9 cellular contexts compared by ENCODE assay signal in the genomic region with DNA sequence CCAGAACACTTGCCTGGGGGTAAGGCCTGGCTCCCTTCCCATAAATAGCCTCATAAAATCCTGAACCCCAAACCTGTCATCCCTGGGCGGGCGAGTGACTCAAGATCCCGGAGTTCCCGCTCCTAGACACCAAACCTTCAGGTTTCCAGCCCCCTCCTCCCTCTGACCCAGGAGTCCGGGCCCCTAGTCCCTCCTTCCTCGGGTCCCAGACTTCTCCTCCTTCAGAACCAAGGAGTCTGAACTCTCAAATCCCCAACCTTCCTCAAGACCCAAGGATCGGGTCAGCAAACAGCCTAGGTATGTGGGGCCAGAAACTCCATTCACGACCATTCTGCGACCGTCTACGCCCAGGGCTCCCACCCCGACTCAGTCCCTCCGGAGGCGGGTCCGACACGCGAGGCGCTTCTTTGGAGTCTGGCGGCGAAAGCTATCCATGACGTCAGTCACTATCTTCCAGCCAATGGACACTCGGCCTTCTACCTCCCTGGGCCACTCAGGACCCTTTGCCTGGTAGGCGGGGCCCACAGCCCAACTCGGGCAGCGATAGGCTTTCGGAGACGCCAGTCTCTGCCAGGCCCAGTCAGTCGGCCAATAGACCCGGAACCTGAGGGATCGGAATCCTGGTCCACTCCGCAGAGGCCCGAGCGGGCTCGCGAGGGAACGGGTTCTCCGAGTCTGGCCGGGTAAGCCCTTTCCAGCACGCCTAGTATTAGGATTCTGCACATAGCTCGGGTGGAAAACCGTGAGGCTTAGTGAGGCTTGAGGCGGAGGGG. TPM values are rescaled to one million over a fixed set of nuclear protein-coding genes. Genes with fewer than 3 reads are reported as not detected.
DNase-seq lines count a peak whose midpoint lies in the region; ATAC-seq and TF ChIP-seq lines count a peak whose summit lies in the region.
"Had no signal": no experiment of that assay in that cellular context is flagged by ENCODE, and none has a peak within 500 bp of the region (broad histone marks: within the 10 kb centered on the region; RNA-seq: fewer than 3 reads in every experiment).

No MANE protein-coding gene starts in this region.

- peaks cover 2% of the 10 kb centered on the region for H3K27me3 Mint-ChIP-seq in activated CD4-positive, alpha-beta T cell treated with anti-CD3 and anti-CD28 coated beads for 36 hours

- H3K4me1 Mint-ChIP-seq in activated CD4-positive, alpha-beta T cell treated with anti-CD3 and anti-CD28 coated beads for 36 hours: peaks cover 19% of the 10 kb centered on the region

- H3K36me3 Mint-ChIP-seq in activated CD4-positive, alpha-beta T cell treated with anti-CD3 and anti-CD28 coated beads for 36 hours (ENCODE audit: low read depth): peaks cover 2% of the 10 kb centered on the region

- H3K9me3 Mint-ChIP-seq in activated CD4-positive, alpha-beta T cell treated with anti-CD3 and anti-CD28 coated beads for 36 hours (ENCODE audit: low read depth): no peaks in the 10 kb centered on the region

- peaks cover 3% of the 10 kb centered on the region for H3K27me3 ChIP-seq in kidney epithelial cell (ENCODE audit: control insufficient read depth, insufficient read depth, low read length)

- no peak for TF ChIP-seq CTCF in kidney epithelial cell (IDR thresholded peaks at IDR 0.05; ENCODE audit: insufficient read depth, low read length, poor library complexity, severe bottlenecking)

- H3K27ac ChIP-seq in cingulate gyrus (ENCODE audit: low read depth, low read length): peak overlapping the region; percentile 86

- peak overlapping the region; percentile 88 for H3K4me3 Mint-ChIP-seq in activated CD4-positive, alpha-beta T cell treated with anti-CD3 and anti-CD28 coated beads for 36 hours

- CTCF ChIA-PET in activated CD4-positive, alpha-beta T cell treated with anti-CD3 and anti-CD28 coated beads for 36 hours (lab: Charles Lee): interaction anchor here (0.6 to 2.1 kb wide), 11 partner anchors 10 to 400 kb away, joined by 3 to 8 read pairs (median 3); no protein-coding TSS in a partner anchor

- TF ChIP-seq POLR2A in GM19193 (IDR thresholded peaks at IDR 0.05; ENCODE audit: extremely low read depth, insufficient read depth, insufficient read length): peak; percentile 82

- H3K27ac Mint-ChIP-seq in activated CD4-positive, alpha-beta T cell treated with anti-CD3 and anti-CD28 coated beads for 36 hours: peak overlapping the region; percentile 90

- peak; percentile 94 to 97 for DNase-seq in AML-193 (lab: John Stamatoyannopoulos, UW)
- DNase-seq in NCI-H510A treated with DMSO at 0.1 percent for 48 hours (lab: John Stamatoyannopoulos, UW): peak; percentile 96
- peak; percentile 97 for DNase-seq in activated CD4-positive, alpha-beta T cell treated with anti-CD3 and anti-CD28 coated beads for 36 hours
- peak; percentile 98 for DNase-seq in kidney epithelial cell (ENCODE audit: low read depth)
- DNase-seq in stimulated activated CD4-positive, alpha-beta T cell treated with anti-CD3 and anti-CD28 coated beads, Interleukin-15, amount 100 ng/mL, for 24 hours: peak; percentile 98

- peak overlapping the region; percentile 54 for H3K4me3 ChIP-seq in kidney epithelial cell (ENCODE audit: low read depth, low read length)

- POLR2A ChIA-PET in activated CD4-positive, alpha-beta T cell treated with anti-CD3 and anti-CD28 coated beads for 36 hours (lab: Charles Lee): interaction anchor here (0.5 to 1.5 kb wide), 4 partner anchors 13 to 1097 kb away, joined by 3 to 6 read pairs (median 4); no protein-coding TSS in a partner anchor

- peak; percentile 92 for ATAC-seq in HG03432 (IDR thresholded peaks at IDR 0.05; ENCODE audit: unreplicated experiment)
- peak; percentile 99 for ATAC-seq in activated CD4-positive, alpha-beta T cell treated with anti-CD3 and anti-CD28 coated beads for 36 hours

- intact Hi-C loops in activated CD4-positive, alpha-beta T cell treated with anti-CD3 and anti-CD28 coated beads for 36 hours (cut with DNase I, micrococcal nuclease): loop anchor here (1.0 to 5.0 kb wide), 8 partner anchors 9 to 321 kb away; partner anchors contain the start of genes DEDD2 (in 1 of the 2), MEGF8 (in 1 of the 2) and POU2F2 (in 1 of the 2)

- no peaks in the 10 kb centered on the region for H3K36me3 ChIP-seq in kidney epithelial cell (ENCODE audit: control insufficient read depth, insufficient read depth, low read length)

RNA-seq across cellular contexts. Expression of gene CNFN, which starts 6.6 kb away (rescaled TPM):
- not detected for total RNA-seq in activated CD4-positive, alpha-beta T cell treated with anti-CD3 and anti-CD28 coated beads for 36 hours
- total RNA-seq in kidney epithelial cell: not detected in 2 replicates

RNA-seq across cellular contexts. Expression of gene LIPE, which starts 30.5 kb away (rescaled TPM):
- 10 to 100 TPM; 27.8 to 32.8 TPM for total RNA-seq in activated CD4-positive, alpha-beta T cell treated with anti-CD3 and anti-CD28 coated beads for 36 hours
- 3.7 and 7.5 TPM in 2 replicates for total RNA-seq in kidney epithelial cell

RNA-seq across cellular contexts. Expression of gene CXCL17, which starts 46.0 kb away (rescaled TPM):
- total RNA-seq in activated CD4-positive, alpha-beta T cell treated with anti-CD3 and anti-CD28 coated beads for 36 hours: not detected
- total RNA-seq in kidney epithelial cell: not detected in 2 replicates
- total RNA-seq: T-helper 2 cell treated with Interferon-gamma antibody and Interleukin-4, amounts not matched to agents 100 ng/mL and 5 ng/mL, for 36 hours had no signal

Comparison
In these comparisons a context has a peak if more than half of its experiments do, and no peak if none do; other contexts are left out.
1. Peak in every context shown above with its lines: DNase-seq, ATAC-seq, H3K4me3 ChIP-seq and H3K27ac ChIP-seq.